ENCODE assay signal across 8 cellular contexts in genomic region chr17:67779098-67779672, GRCh38. TPM values are rescaled to one million over a fixed set of nuclear protein-coding genes. Genes with fewer than 3 reads are reported as not detected.
A peak's percentile ranks its signal among the peaks of the same experiment; 100 is the strongest.
DNase-seq lines count a peak whose midpoint lies in the region; ATAC-seq and TF ChIP-seq lines count a peak whose summit lies in the region.

No MANE protein-coding gene starts in this region.

- peak; percentile 54 for TF ChIP-seq CTCF in AG09319 (IDR thresholded peaks at IDR 0.05; ENCODE audit: low read depth, low read length)
- peak; percentile 52 for TF ChIP-seq CTCF in GM20000 (IDR thresholded peaks at IDR 0.05; ENCODE audit: extremely low read depth, missing control alignments)
- peak; percentile 77 for TF ChIP-seq CTCF in chondrocyte (IDR thresholded peaks at IDR 0.05)

- no peak overlapping the region for H3K4me3 Mint-ChIP-seq in chondrocyte (ENCODE audit: unreplicated experiment)

- H3K9me3 Mint-ChIP-seq in chondrocyte (ENCODE audit: low read depth) = no peaks in the 10 kb centered on the region

- H3K36me3 Mint-ChIP-seq in chondrocyte (ENCODE audit: low read depth) = no peaks in the 10 kb centered on the region

- H3K27me3 Mint-ChIP-seq in chondrocyte (ENCODE audit: low read depth) = no peaks in the 10 kb centered on the region

- peaks cover 7% of the 10 kb centered on the region for H3K4me1 Mint-ChIP-seq in chondrocyte (ENCODE audit: low read depth)

- no peak overlapping the region for H3K27ac Mint-ChIP-seq in chondrocyte (ENCODE audit: unreplicated experiment)

- ATAC-seq in HG03342 (IDR thresholded peaks at IDR 0.05; ENCODE audit: unreplicated experiment) = no peak

- no peak for DNase-seq in AG09319 (ENCODE audit: extremely low read depth, low read depth)
- peak; percentile 42 for DNase-seq in GM20000 (ENCODE audit: low spot score)
- DNase-seq in SHP77 (lab: John Stamatoyannopoulos, UW) = peak; percentile 44 to 45
- no peak for DNase-seq in chondrocyte (ENCODE audit: low spot score)
- peak; percentile 10 for DNase-seq in medulla oblongata (ENCODE audit: extremely low spot score)
- DNase-seq in DMS153 (lab: John Stamatoyannopoulos, UW) = no peak
- no peak for DNase-seq in GF-D8 (lab: John Stamatoyannopoulos, UW)

RNA-seq across cellular contexts. Expression of gene BPTF, which starts 46.1 kb away (rescaled TPM):
- 73.2 to 98.1 TPM (median 75.7 TPM) in 3 replicates for total RNA-seq in chondrocyte

Comparison
In these comparisons a context has a peak if more than half of its experiments do, and no peak if none do; other contexts are left out.
1. DNase-seq: peak in GM20000 (single experiment), SHP77 (2 of 2) and medulla oblongata (single experiment); none in AG09319 (single experiment), chondrocyte (single experiment), DMS153 (single experiment) and GF-D8 (single experiment).
2. Peak in every context shown above with its lines, with median percentiles within 50 percentile points of each other: CTCF ChIP-seq.